ENCODE assay signal across 20 cellular contexts in genomic region chr3:62252614-62253147, GRCh38.
DNase-seq lines count a peak whose midpoint lies in the region; FAIRE-seq and TF ChIP-seq lines count a peak whose summit lies in the region.
"Had no signal": no experiment of that assay in that cellular context is flagged by ENCODE, and none has a peak within 500 bp of the region (broad histone marks: within the 10 kb centered on the region; RNA-seq: fewer than 3 reads in every experiment).

No MANE protein-coding gene starts in this region.

- H3K27me3 ChIP-seq in GM23248 (replicated peaks; ENCODE audit: insufficient read depth) (no peaks in the 10 kb centered on the region), bronchial epithelial cell (ENCODE audit: control insufficient read depth, insufficient read depth, low read length) (no peaks in the 10 kb centered on the region)
- H3K27me3 ChIP-seq: BLaER1, thyroid gland had no signal

- no peaks in the 10 kb centered on the region for H3K36me3 ChIP-seq in GM23248 (ENCODE audit: low read depth)
- H3K36me3 ChIP-seq in bronchial epithelial cell (ENCODE audit: control insufficient read depth, insufficient read depth, low read length), result no peaks in the 10 kb centered on the region
- H3K36me3 ChIP-seq: BLaER1, thyroid gland had no signal

- no peaks in the 10 kb centered on the region for H3K9me2 ChIP-seq in GM23248 (ENCODE audit: insufficient read depth)

- no peaks in the 10 kb centered on the region for H3K4me1 Mint-ChIP-seq in T-helper 2 cell treated with Interferon-gamma antibody and Interleukin-4, amounts not matched to agents 5 μg/mL and 100 μg/mL, for 36 hours (ENCODE audit: low read depth)
- H3K4me1 Mint-ChIP-seq: activated CD8-positive, alpha-beta memory T cell treated with anti-CD3 and anti-CD28 coated beads, Interleukin-2, amount 10 ng/mL, durations not matched to agents 7 days and 5 days; naive thymus-derived CD4-positive, alpha-beta T cell; stimulated activated memory B cell treated with anti-CD40 and anti-IgM and Interleukin-4, amounts not matched to agents 10 μg/mL and 1 μg/mL and 100 μg/mL, for 72 hours had no signal

- in situ Hi-C loops in GM23248 (cut with MboI), result no loop called here

- no peak overlapping the region for H3K4me3 Mint-ChIP-seq in T-helper 2 cell treated with Interferon-gamma antibody and Interleukin-4, amounts not matched to agents 5 μg/mL and 100 μg/mL, for 36 hours
- H3K4me3 Mint-ChIP-seq: activated CD8-positive, alpha-beta memory T cell treated with anti-CD3 and anti-CD28 coated beads, Interleukin-2, amount 10 ng/mL, durations not matched to agents 7 days and 5 days; naive thymus-derived CD4-positive, alpha-beta T cell; stimulated activated memory B cell treated with anti-CD40 and anti-IgM and Interleukin-4, amounts not matched to agents 10 μg/mL and 1 μg/mL and 100 μg/mL, for 72 hours had no signal

- H3F3A ChIP-seq in GM23248 (ENCODE audit: insufficient read depth), result peaks cover 4% of the 10 kb centered on the region; the same call in 1 of the 2 replicates

- H3K27me3 Mint-ChIP-seq in T-helper 2 cell treated with Interferon-gamma antibody and Interleukin-4, amounts not matched to agents 5 μg/mL and 100 μg/mL, for 36 hours (ENCODE audit: low read depth), result no peaks in the 10 kb centered on the region
- H3K27me3 Mint-ChIP-seq: activated CD8-positive, alpha-beta memory T cell treated with anti-CD3 and anti-CD28 coated beads, Interleukin-2, amount 10 ng/mL, durations not matched to agents 7 days and 5 days; stimulated activated memory B cell treated with anti-CD40 and anti-IgM and Interleukin-4, amounts not matched to agents 10 μg/mL and 1 μg/mL and 100 μg/mL, for 72 hours had no signal

- H3K4me2 ChIP-seq in GM23248 (ENCODE audit: unreplicated experiment), result no peak overlapping the region
- H3K4me2 ChIP-seq: BLaER1 had no signal

- peak; percentile 62 for DNase-seq in GM23248
- DNase-seq in NCI-H146 treated with DMSO at 0.1 percent for 48 hours (lab: John Stamatoyannopoulos, UW; ENCODE audit: unreplicated experiment), result peak; percentile 53
- DNase-seq in bronchial epithelial cell (ENCODE audit: low read depth), result peak; percentile 10
- peak; percentile 21 for DNase-seq in putamen (ENCODE audit: low spot score)
- no peak for DNase-seq in NCI-H510A (lab: John Stamatoyannopoulos, UW)
- no peak for DNase-seq in T-helper 2 cell treated with Interferon-gamma antibody and Interleukin-4, amounts not matched to agents 5 μg/mL and 100 μg/mL, for 36 hours (ENCODE audit: low spot score)
- DNase-seq in NCI-H1417 treated with DMSO at 0.1 percent for 48 hours (lab: John Stamatoyannopoulos, UW), result no peak
- DNase-seq: activated CD8-positive, alpha-beta memory T cell treated with anti-CD3 and anti-CD28 coated beads, Interleukin-2, amount 10 ng/mL, durations not matched to agents 7 days and 5 days; amniotic stem cell; H7; mammary epithelial cell; naive thymus-derived CD4-positive, alpha-beta T cell; NCI-H187 treated with DMSO at 0.1 percent for 48 hours; stimulated activated CD4-positive, alpha-beta T cell treated with anti-CD3 and anti-CD28 coated beads, Interleukin-12 subunit alpha, Interleukin-12 subunit beta, amount 100 ng/mL, for 4 hours; thyroid gland had no signal

- H3K9me3 ChIP-seq in GM23248 (ENCODE audit: low read depth), result no peaks in the 10 kb centered on the region
- H3K9me3 ChIP-seq: BLaER1, thyroid gland had no signal

- H3K4me1 ChIP-seq in GM23248 (ENCODE audit: insufficient read depth), result 0 out of 2 replicates have a peak, but pooled peaks cover 6% of the 10 kb centered on the region
- H3K4me1 ChIP-seq: BLaER1, parathyroid adenoma, thyroid gland had no signal

- no peaks in the 10 kb centered on the region for H3K9me3 Mint-ChIP-seq in T-helper 2 cell treated with Interferon-gamma antibody and Interleukin-4, amounts not matched to agents 5 μg/mL and 100 μg/mL, for 36 hours
- H3K9me3 Mint-ChIP-seq: activated T-helper 2 cell treated with anti-CD3 and anti-CD28 coated beads, Interferon-gamma antibody, Interleukin-2, Interleukin-4, amounts not matched to agents 10 μg/mL and 5 μg/mL and 100 μg/mL, durations not matched to agents 14 hours and 24 hours and 36 hours; naive thymus-derived CD4-positive, alpha-beta T cell; stimulated activated memory B cell treated with anti-CD40 and anti-IgM and Interleukin-4, amounts not matched to agents 10 μg/mL and 1 μg/mL and 100 μg/mL, for 72 hours had no signal

- no peak overlapping the region for H2AFZ ChIP-seq in GM23248
- H2AFZ ChIP-seq: parathyroid adenoma had no signal

- no peaks in the 10 kb centered on the region for H4K20me1 ChIP-seq in GM23248 (ENCODE audit: insufficient read depth)
- H4K20me1 ChIP-seq: BLaER1 had no signal

- no peak for TF ChIP-seq CTCF in bronchial epithelial cell (IDR thresholded peaks at IDR 0.05; ENCODE audit: insufficient read depth, low read length, severe bottlenecking)

- H3K27ac ChIP-seq in GM23248, result no peak overlapping the region
- H3K27ac ChIP-seq: BLaER1, parathyroid adenoma, thyroid gland had no signal

- no peaks in the 10 kb centered on the region for H3K36me3 Mint-ChIP-seq in T-helper 2 cell treated with Interferon-gamma antibody and Interleukin-4, amounts not matched to agents 5 μg/mL and 100 μg/mL, for 36 hours (ENCODE audit: low read depth)
- H3K36me3 Mint-ChIP-seq: activated CD8-positive, alpha-beta memory T cell treated with anti-CD3 and anti-CD28 coated beads, Interleukin-2, amount 10 ng/mL, durations not matched to agents 7 days and 5 days; naive thymus-derived CD4-positive, alpha-beta T cell had no signal

- no peak overlapping the region for H3K27ac Mint-ChIP-seq in T-helper 2 cell treated with Interferon-gamma antibody and Interleukin-4, amounts not matched to agents 5 μg/mL and 100 μg/mL, for 36 hours
- H3K27ac Mint-ChIP-seq: activated CD8-positive, alpha-beta memory T cell treated with anti-CD3 and anti-CD28 coated beads, Interleukin-2, amount 10 ng/mL, durations not matched to agents 7 days and 5 days; activated T-helper 2 cell treated with anti-CD3 and anti-CD28 coated beads, Interferon-gamma antibody, Interleukin-2, Interleukin-4, amounts not matched to agents 10 μg/mL and 5 μg/mL and 100 μg/mL, durations not matched to agents 14 hours and 24 hours and 36 hours; naive thymus-derived CD4-positive, alpha-beta T cell; stimulated activated memory B cell treated with anti-CD40 and anti-IgM and Interleukin-4, amounts not matched to agents 10 μg/mL and 1 μg/mL and 100 μg/mL, for 72 hours had no signal

- no peak overlapping the region for H3K9ac ChIP-seq in GM23248
- H3K9ac ChIP-seq: BLaER1, parathyroid adenoma had no signal

- WGBS in GM23248 (ENCODE audit: low coverage in 1 of 2, low lambda C conversion rate in 2 of 2, missing lambda C conversion rate in 2 of 2), 2 experiments, result 12% methylated on average over 2 of the region's 2 CpGs

- H3K4me3 ChIP-seq in GM23248 (no peak overlapping the region), bronchial epithelial cell (ENCODE audit: low read depth, low read length) (no peak overlapping the region)
- H3K4me3 ChIP-seq: BLaER1, thyroid gland had no signal

- no peaks in the 10 kb centered on the region for H3K79me2 ChIP-seq in GM23248 (ENCODE audit: insufficient read depth)
- H3K79me2 ChIP-seq: parathyroid adenoma had no signal

- no peak for FAIRE-seq in bronchial epithelial cell (lab: Jason Lieb, UNC)
- FAIRE-seq: colon had no signal

Comparison
In these comparisons a context has a peak if more than half of its experiments do, and no peak if none do; other contexts are left out.
1. DNase-seq: peak in GM23248 (single experiment), NCI-H146 treated with DMSO at 0.1 percent for 48 hours (single experiment), bronchial epithelial cell (single experiment) and putamen (single experiment); none in NCI-H510A (single experiment), T-helper 2 cell treated with Interferon-gamma antibody and Interleukin-4, amounts not matched to agents 5 μg/mL and 100 μg/mL, for 36 hours (single experiment) and NCI-H1417 treated with DMSO at 0.1 percent for 48 hours (single experiment).